Comparison of ENCODE assay signal across 15 cellular contexts in genomic region chr4:3494501-3494900, GRCh38. TPM values are rescaled to one million over a fixed set of nuclear protein-coding genes. Genes with fewer than 3 reads are reported as not detected.
"Had no signal": no experiment of that assay in that cellular context is flagged by ENCODE, and none has a peak within 500 bp of the region (broad histone marks: within the 10 kb centered on the region; RNA-seq: fewer than 3 reads in every experiment).

No MANE protein-coding gene starts in this region.

- H3K4me3 ChIP-seq: coronary artery, gastroesophageal sphincter, spleen had no signal

- H3K27ac Mint-ChIP-seq: activated CD4-positive, alpha-beta T cell treated with anti-CD3 and anti-CD28 coated beads, Interleukin-2, amount 10 ng/mL, durations not matched to agents 24 days and 14 days; activated naive CD4-positive, alpha-beta T cell treated with anti-CD3 and anti-CD28 coated beads for 36 hours; activated T-helper 17 cell treated with anti-CD3 and anti-CD28 coated beads, Interleukin-2, amount 50 U/mL, for 72 hours; stimulated activated naive B cell treated with anti-CD40 and anti-IgM and Interleukin-4, amounts not matched to agents 10 μg/mL and 1 μg/mL and 100 μg/mL, for 72 hours had no signal

- H3K4me1 ChIP-seq: gastroesophageal sphincter had no signal

- H3K27ac ChIP-seq: coronary artery, gastroesophageal sphincter, spleen had no signal

- H3K4me1 Mint-ChIP-seq: activated CD4-positive, alpha-beta T cell treated with anti-CD3 and anti-CD28 coated beads, Interleukin-2, amount 10 ng/mL, durations not matched to agents 24 days and 14 days; activated T-helper 17 cell treated with anti-CD3 and anti-CD28 coated beads, Interleukin-2, amount 50 U/mL, for 72 hours had no signal

- ATAC-seq: activated T-helper 17 cell treated with anti-CD3 and anti-CD28 coated beads, Interleukin-2, amount 50 U/mL, for 72 hours had no signal

- H3K9me3 Mint-ChIP-seq: activated CD4-positive, alpha-beta T cell treated with anti-CD3 and anti-CD28 coated beads, Interleukin-2, amount 10 ng/mL, durations not matched to agents 24 days and 14 days; activated naive CD4-positive, alpha-beta T cell treated with anti-CD3 and anti-CD28 coated beads for 36 hours; activated T-helper 17 cell treated with anti-CD3 and anti-CD28 coated beads, Interleukin-2, amount 50 U/mL, for 72 hours; stimulated activated naive B cell treated with anti-CD40 and anti-IgM and Interleukin-4, amounts not matched to agents 10 μg/mL and 1 μg/mL and 100 μg/mL, for 72 hours had no signal

- DNase-seq: activated CD4-positive, alpha-beta T cell treated with anti-CD3 and anti-CD28 coated beads, Interleukin-2, amount 10 ng/mL, durations not matched to agents 24 days and 14 days; activated naive CD4-positive, alpha-beta T cell treated with anti-CD3 and anti-CD28 coated beads for 36 hours; activated T-cell treated with anti-CD3 and anti-CD28 coated beads for 4 hours; central memory CD4-positive, alpha-beta T cell; effector CD4-positive, alpha-beta T cell; spleen; stimulated activated CD4-positive, alpha-beta T cell treated with anti-CD3 and anti-CD28 coated beads, Interleukin-1b, Interleukin-23, amount 100 ng/mL, for 48 hours; stimulated activated naive B cell treated with anti-CD40 and anti-IgM and Interleukin-4, amounts not matched to agents 10 μg/mL and 1 μg/mL and 100 μg/mL, for 72 hours had no signal

- H3K4me3 Mint-ChIP-seq: activated CD4-positive, alpha-beta T cell treated with anti-CD3 and anti-CD28 coated beads, Interleukin-2, amount 10 ng/mL, durations not matched to agents 24 days and 14 days; activated naive CD4-positive, alpha-beta T cell treated with anti-CD3 and anti-CD28 coated beads for 36 hours; activated T-helper 17 cell treated with anti-CD3 and anti-CD28 coated beads, Interleukin-2, amount 50 U/mL, for 72 hours; stimulated activated naive B cell treated with anti-CD40 and anti-IgM and Interleukin-4, amounts not matched to agents 10 μg/mL and 1 μg/mL and 100 μg/mL, for 72 hours had no signal

- H3K9me3 ChIP-seq: gastroesophageal sphincter, spleen had no signal

RNA-seq across cellular contexts. Expression of gene DOK7, which starts 31.4 kb away (rescaled TPM):
- total RNA-seq: activated CD4-positive, alpha-beta T cell treated with anti-CD3 and anti-CD28 coated beads, Interleukin-2, amount 10 ng/mL, durations not matched to agents 24 days and 14 days; activated CD8-positive, alpha-beta memory T cell treated with anti-CD3 and anti-CD28 coated beads for 36 hours; activated naive CD4-positive, alpha-beta T cell treated with anti-CD3 and anti-CD28 coated beads for 36 hours; activated T-helper 17 cell treated with anti-CD3 and anti-CD28 coated beads, Interleukin-2, amount 50 U/mL, for 72 hours; mesenteric fat pad had no signal

RNA-seq across cellular contexts. Expression of gene HGFAC, which starts 52.7 kb away (rescaled TPM):
- total RNA-seq: activated CD4-positive, alpha-beta T cell treated with anti-CD3 and anti-CD28 coated beads, Interleukin-2, amount 10 ng/mL, durations not matched to agents 24 days and 14 days; activated CD8-positive, alpha-beta memory T cell treated with anti-CD3 and anti-CD28 coated beads for 36 hours; activated naive CD4-positive, alpha-beta T cell treated with anti-CD3 and anti-CD28 coated beads for 36 hours; activated T-helper 17 cell treated with anti-CD3 and anti-CD28 coated beads, Interleukin-2, amount 50 U/mL, for 72 hours; mesenteric fat pad; ureter had no signal
- polyA plus RNA-seq: keratinocyte had no signal
